ENCODE assay signal across 8 cellular contexts in genomic region chr17:51152766-51153209, GRCh38. TPM values are rescaled to one million over a fixed set of nuclear protein-coding genes. Genes with fewer than 3 reads are reported as not detected.
DNase-seq lines count a peak whose midpoint lies in the region; ATAC-seq, FAIRE-seq and TF ChIP-seq lines count a peak whose summit lies in the region.

No MANE protein-coding gene starts in this region.

- peaks cover 11% of the 10 kb centered on the region; the same call in 1 of the 2 replicates for H3K36me3 ChIP-seq in Loucy (ENCODE audit: insufficient read depth, low read length)

- peak overlapping the region; percentile 98 for H2AFZ ChIP-seq in Loucy (ENCODE audit: low read length)

- peaks cover 3% of the 10 kb centered on the region for H4K20me1 ChIP-seq in Loucy (ENCODE audit: insufficient read depth, low read length, poor library complexity, severe bottlenecking)

- FAIRE-seq in GM19239 (lab: Jason Lieb, UNC): peak; percentile 39

- H3K9me2 ChIP-seq in Loucy (replicated peaks; ENCODE audit: low read depth, low read length): no peaks in the 10 kb centered on the region

- H3K9me3 ChIP-seq in Loucy (ENCODE audit: insufficient read depth, low read depth, low read length): no peaks in the 10 kb centered on the region

- H3K9ac ChIP-seq in Loucy (ENCODE audit: low read depth, low read length, poor library complexity, severe bottlenecking): peak overlapping the region; percentile 98

- no peaks in the 10 kb centered on the region for H3F3A ChIP-seq in Loucy (ENCODE audit: low read depth)

- peaks cover 43% of the 10 kb centered on the region for H3K79me2 ChIP-seq in Loucy (ENCODE audit: insufficient read depth, low read length)

- DNase-seq in GM19239 (ENCODE audit: insufficient read length, low spot score) (no peak), ecto neural progenitor cell (ENCODE audit: low spot score) (peak; percentile 51), omental fat pad (ENCODE audit: low spot score) (no peak), NCI-H128 (lab: John Stamatoyannopoulos, UW; ENCODE audit: unreplicated experiment) (no peak), UCSD-AML1 (lab: John Stamatoyannopoulos, UW; ENCODE audit: unreplicated experiment) (no peak), T-helper 1 cell (no peak)

- H3K4me1 ChIP-seq in Loucy (ENCODE audit: insufficient read depth, low read length, poor library complexity, severe bottlenecking): peaks cover 33% of the 10 kb centered on the region

- H3K4me3 ChIP-seq in Loucy (ENCODE audit: low read length, poor library complexity, severe bottlenecking): peak overlapping the region; percentile 68

- peak; percentile 18 for ATAC-seq in omental fat pad (ENCODE audit: low FRiP score)
- no peak for ATAC-seq in HG03108 (IDR thresholded peaks at IDR 0.05; ENCODE audit: unreplicated experiment)

- no peaks in the 10 kb centered on the region for H3K27me3 ChIP-seq in Loucy (ENCODE audit: insufficient read depth, low read length, poor library complexity, severe bottlenecking)

- TF ChIP-seq CTCF in Loucy (conservative IDR thresholded peaks at IDR 0.05; ENCODE audit: low read length) (no peak), omental fat pad (IDR thresholded peaks at IDR 0.05) (no peak)

- peak overlapping the region; percentile 86 for H3K4me2 ChIP-seq in Loucy (ENCODE audit: low read depth, low read length, poor library complexity, severe bottlenecking)

RNA-seq across cellular contexts. Expression of gene NME1, which starts 0.6 kb away (rescaled TPM):
- total RNA-seq in omental fat pad: 10 to 100 TPM; 24.1 to 95.2 (median 77.1) TPM

RNA-seq across cellular contexts. Expression of gene NME2, which starts 13.4 kb away (rescaled TPM):
- total RNA-seq in omental fat pad: 100 to 1,000 TPM; 440 to 570 (median 469) TPM

RNA-seq across cellular contexts. Expression of gene SPAG9, which starts 32.1 kb away (rescaled TPM):
- 100 to 1,000 TPM; 117 to 197 (median 138) TPM for total RNA-seq in omental fat pad
